ENCODE assay signal across 8 cellular contexts in genomic region chr9:78031826-78032598, GRCh38. TPM values are rescaled to one million over a fixed set of nuclear protein-coding genes. Genes with fewer than 3 reads are reported as not detected.
DNase-seq lines count a peak whose midpoint lies in the region; ATAC-seq and TF ChIP-seq lines count a peak whose summit lies in the region.

No MANE protein-coding gene starts in this region.

- peak overlapping the region; percentile 89 for H3K4ac ChIP-seq in mesendoderm (ENCODE audit: low read depth, low read length)

- WGBS in mesendoderm (ENCODE audit: extremely low coverage, insufficient coverage, low lambda C conversion rate): no CpG with 5 or more reads among the region's 100 CpGs

- H4K5ac ChIP-seq in mesendoderm (ENCODE audit: low read length): no peak overlapping the region

- peak overlapping the region; percentile 99 for H2BK120ac ChIP-seq in mesendoderm (ENCODE audit: low read depth, low read length)

- H3K9me3 Mint-ChIP-seq in endothelial cell (ENCODE audit: unreplicated experiment): no peaks in the 10 kb centered on the region

- H3K9me3 ChIP-seq in HUES48 (ENCODE audit: control insufficient read depth, insufficient read depth, low read length): no peaks in the 10 kb centered on the region

- peak overlapping the region; percentile 100 for H3K18ac ChIP-seq in mesendoderm (ENCODE audit: low read length)

- TF ChIP-seq CTCF in C4-2B (conservative IDR thresholded peaks at IDR 0.05) (no peak), endothelial cell (IDR thresholded peaks at IDR 0.05; ENCODE audit: unreplicated experiment) (no peak)

- H4K8ac ChIP-seq in mesendoderm (ENCODE audit: low read depth, low read length): no peak overlapping the region

- DNase-seq in NOMO-1 treated with dmso at 0.1 percent for 144 hours (lab: John Stamatoyannopoulos, UW; ENCODE audit: unreplicated experiment): peak; percentile 74
- DNase-seq in activated T-cell treated with anti-CD3 and anti-CD28 coated beads for 24 hours (ENCODE audit: low read depth): peak; percentile 62
- DNase-seq in endothelial cell (ENCODE audit: low spot score): peak; percentile 86
- peak; percentile 98 for DNase-seq in mesendoderm
- DNase-seq in stimulated activated CD8-positive, alpha-beta memory T cell treated with anti-CD3 and anti-CD28 coated beads, Interleukin-12 subunit alpha, Interleukin-12 subunit beta, amount 100 ng/mL, for 1 hour (ENCODE audit: low read depth): peak; percentile 51

- H3K27me3 Mint-ChIP-seq in endothelial cell (ENCODE audit: unreplicated experiment): peaks cover 19% of the 10 kb centered on the region

- H3K9ac ChIP-seq in HUES48 (ENCODE audit: low read depth, low read length): peak overlapping the region; percentile 88
- H3K9ac ChIP-seq in mesendoderm (ENCODE audit: low read length): peak overlapping the region; percentile 79

- H3K56ac ChIP-seq in mesendoderm (ENCODE audit: low read length): peak overlapping the region; percentile 92

- no peak for ATAC-seq in HG03135 (IDR thresholded peaks at IDR 0.05; ENCODE audit: unreplicated experiment)

- H3K23ac ChIP-seq in mesendoderm (ENCODE audit: low read length): peak overlapping the region; percentile 19

- H3K79me2 ChIP-seq in mesendoderm (ENCODE audit: control insufficient read depth, insufficient read depth, low read length): peaks cover 25% of the 10 kb centered on the region

- H2BK5ac ChIP-seq in mesendoderm (ENCODE audit: low read length): no peak overlapping the region

- H3K27ac Mint-ChIP-seq in endothelial cell (ENCODE audit: unreplicated experiment): peak overlapping the region; percentile 100

- peaks cover 52% of the 10 kb centered on the region for H3K4me1 Mint-ChIP-seq in endothelial cell (ENCODE audit: unreplicated experiment)

- H3K4me1 ChIP-seq in HUES48 (ENCODE audit: control insufficient read depth, insufficient read depth, low read length) (peaks cover 36% of the 10 kb centered on the region), mesendoderm (ENCODE audit: control insufficient read depth, low read depth, low read length) (no peaks in the 10 kb centered on the region)

- H3K4me2 ChIP-seq in mesendoderm (ENCODE audit: low read length): peak overlapping the region; percentile 89

- H2BK15ac ChIP-seq in mesendoderm (replicated peaks; ENCODE audit: low read depth): no peak overlapping the region

- H3K36me3 ChIP-seq in HUES48 (ENCODE audit: control insufficient read depth, insufficient read depth, low read length) (no peaks in the 10 kb centered on the region), mesendoderm (ENCODE audit: control insufficient read depth, insufficient read depth, low read length) (no peaks in the 10 kb centered on the region)

- H2AK5ac ChIP-seq in mesendoderm (ENCODE audit: low read length): no peak overlapping the region

- H3K27me3 ChIP-seq in HUES48 (ENCODE audit: control insufficient read depth, insufficient read depth, low read length) (no peaks in the 10 kb centered on the region), mesendoderm (ENCODE audit: insufficient read depth, low read length, poor library complexity) (no peaks in the 10 kb centered on the region)

- peaks cover 15% of the 10 kb centered on the region for H3K36me3 Mint-ChIP-seq in endothelial cell (ENCODE audit: low read depth, unreplicated experiment)

- H3K4me3 ChIP-seq in HUES48 (ENCODE audit: low read depth, low read length) (peak overlapping the region; percentile 94), mesendoderm (ENCODE audit: low read length) (peak overlapping the region; percentile 65)

- no peaks in the 10 kb centered on the region for H3K79me1 ChIP-seq in mesendoderm (ENCODE audit: low read length)

- H3K4me3 Mint-ChIP-seq in endothelial cell (ENCODE audit: unreplicated experiment): peak overlapping the region; percentile 97

- H3K27ac ChIP-seq in C4-2B: peak overlapping the region; percentile 61
- H3K27ac ChIP-seq in HUES48 (ENCODE audit: low read depth, low read length): peak overlapping the region; percentile 86
- H3K27ac ChIP-seq in mesendoderm (ENCODE audit: low read depth, low read length): peak overlapping the region; percentile 97

RNA-seq across cellular contexts. Expression of gene GNAQ, which starts 0.4 kb away (rescaled TPM):
- total RNA-seq in endothelial cell (ENCODE audit: unreplicated experiment): 94.6 TPM
- 35.6 TPM for polyA plus RNA-seq in mesendoderm (2013, experiment 1 of 2)
- polyA plus RNA-seq in mesendoderm (2013, experiment 2 of 2): 36.2 TPM
